In the genomic region with DNA sequence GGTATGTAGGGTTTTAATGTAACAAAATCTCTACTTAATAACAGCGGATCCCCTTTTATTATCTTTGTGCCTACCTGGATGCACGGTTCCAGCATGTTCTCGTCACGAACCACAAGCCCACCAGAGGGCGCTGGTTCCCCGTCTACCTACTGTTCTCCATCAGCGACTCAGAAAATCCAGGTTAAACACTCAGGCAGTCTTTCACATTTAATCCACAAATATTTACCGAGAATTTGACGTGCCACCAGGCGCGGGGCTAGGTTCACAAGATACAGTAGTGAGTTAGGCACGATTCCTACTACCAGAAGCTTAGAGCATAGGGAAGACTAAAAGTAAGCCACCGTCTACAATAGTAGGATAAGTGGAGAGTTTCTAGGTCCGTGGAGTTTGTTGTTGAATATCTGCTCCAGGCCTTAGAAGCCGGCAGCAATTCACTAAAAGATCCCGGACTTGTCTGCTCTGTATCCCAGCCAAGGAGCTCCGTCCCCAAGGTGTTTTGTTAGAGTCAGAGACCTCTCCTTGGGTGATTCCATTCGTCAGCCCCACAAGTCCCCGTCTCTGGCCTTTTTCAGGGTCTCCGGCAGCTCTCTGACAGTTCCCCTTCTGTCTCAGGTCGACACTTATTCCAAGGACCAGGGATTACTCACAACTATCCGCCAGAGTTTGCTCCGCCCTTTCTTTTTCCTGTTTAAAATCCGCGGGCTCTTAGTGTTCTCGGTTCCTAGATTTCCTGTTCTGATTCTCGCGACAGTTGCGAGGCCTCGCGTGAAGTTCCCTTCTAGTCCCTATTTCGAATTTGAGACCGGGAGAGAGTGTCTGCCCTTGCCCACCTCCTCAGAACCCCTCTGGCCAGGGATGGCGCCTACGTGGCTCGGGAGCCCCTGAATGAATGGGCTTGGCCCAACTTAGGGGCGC, we compare ENCODE assay signal across 8 cellular contexts. TPM values are rescaled to one million over a fixed set of nuclear protein-coding genes. Genes with fewer than 3 reads are reported as not detected.
DNase-seq lines count a peak whose midpoint lies in the region; ATAC-seq, FAIRE-seq and TF ChIP-seq lines count a peak whose summit lies in the region.

No MANE protein-coding gene starts in this region.

- H3K4me3 ChIP-seq in bronchial epithelial cell (ENCODE audit: low read depth, low read length): peak overlapping the region; percentile 97

- TF ChIP-seq CTCF in VCaP (conservative IDR thresholded peaks at IDR 0.05) (peak; percentile 93), bronchial epithelial cell (IDR thresholded peaks at IDR 0.05; ENCODE audit: insufficient read depth, low read length, severe bottlenecking) (peak; percentile 81)

- in situ Hi-C loops in ACHN (cut with HindIII; ENCODE audit: low pct_ligation_motif_present, low pct_unique_long_range_greater_than_20kb, low sequenced_read_pairs): no loop called here

- peak; percentile 34 for ATAC-seq in GM18858 (IDR thresholded peaks at IDR 0.05; ENCODE audit: unreplicated experiment)
- peak; percentile 35 for ATAC-seq in HG03103 (IDR thresholded peaks at IDR 0.05; ENCODE audit: low read depth, unreplicated experiment)

- H3K27me3 ChIP-seq in bronchial epithelial cell (ENCODE audit: control insufficient read depth, insufficient read depth, low read length): peaks cover 2% of the 10 kb centered on the region

- H3K36me3 ChIP-seq in bronchial epithelial cell (ENCODE audit: control insufficient read depth, insufficient read depth, low read length): no peaks in the 10 kb centered on the region

- no peak for FAIRE-seq in bronchial epithelial cell (lab: Jason Lieb, UNC)

- DNase-seq in ACHN: peak; percentile 99
- peak; percentile 69 for DNase-seq in NCI-H2171 (lab: John Stamatoyannopoulos, UW)
- peak; percentile 93 for DNase-seq in bronchial epithelial cell (ENCODE audit: low read depth)
- peak; percentile 90 for DNase-seq in iris pigment epithelial cell (ENCODE audit: low read depth)
- peak; percentile 79 to 95 for DNase-seq in stimulated activated CD4-positive, alpha-beta T cell treated with anti-CD3 and anti-CD28 coated beads, Interleukin-12 subunit alpha, Interleukin-12 subunit beta, amount 100 ng/mL, for 24 hours (ENCODE audit: low read depth in 2 of 2)

- peak overlapping the region; percentile 94 for H3K27ac ChIP-seq in VCaP

RNA-seq across cellular contexts. Expression of a gene that starts 1.5 kb away (rescaled TPM):
- total RNA-seq in bronchial epithelial cell: 1.6 and 4.0 TPM in 2 replicates

RNA-seq across cellular contexts. Expression of a gene that starts 29.3 kb away (rescaled TPM):
- 14.0 and 16.1 TPM in 2 replicates for total RNA-seq in bronchial epithelial cell

RNA-seq across cellular contexts. Expression of a gene that starts 29.4 kb away (rescaled TPM):
- 0.13 and 0.26 TPM in 2 replicates for total RNA-seq in bronchial epithelial cell

Comparison
In these comparisons a context has a peak if more than half of its experiments do, and no peak if none do; other contexts are left out.
1. Peak in every context shown above with its lines: DNase-seq, ATAC-seq, H3K4me3 ChIP-seq and H3K27ac ChIP-seq.